1 cellular context compared by ENCODE assay signal in genomic region chr2:8514274-8514662, GRCh38.
TF ChIP-seq lines count a peak whose summit lies in the region.

No MANE protein-coding gene starts in this region.

TF ChIP-seq in H1, 55 proteins besides CTCF, POLR2A, EP300 and RAD21 (continued from another document):
- TF ChIP-seq, protein P1, sequence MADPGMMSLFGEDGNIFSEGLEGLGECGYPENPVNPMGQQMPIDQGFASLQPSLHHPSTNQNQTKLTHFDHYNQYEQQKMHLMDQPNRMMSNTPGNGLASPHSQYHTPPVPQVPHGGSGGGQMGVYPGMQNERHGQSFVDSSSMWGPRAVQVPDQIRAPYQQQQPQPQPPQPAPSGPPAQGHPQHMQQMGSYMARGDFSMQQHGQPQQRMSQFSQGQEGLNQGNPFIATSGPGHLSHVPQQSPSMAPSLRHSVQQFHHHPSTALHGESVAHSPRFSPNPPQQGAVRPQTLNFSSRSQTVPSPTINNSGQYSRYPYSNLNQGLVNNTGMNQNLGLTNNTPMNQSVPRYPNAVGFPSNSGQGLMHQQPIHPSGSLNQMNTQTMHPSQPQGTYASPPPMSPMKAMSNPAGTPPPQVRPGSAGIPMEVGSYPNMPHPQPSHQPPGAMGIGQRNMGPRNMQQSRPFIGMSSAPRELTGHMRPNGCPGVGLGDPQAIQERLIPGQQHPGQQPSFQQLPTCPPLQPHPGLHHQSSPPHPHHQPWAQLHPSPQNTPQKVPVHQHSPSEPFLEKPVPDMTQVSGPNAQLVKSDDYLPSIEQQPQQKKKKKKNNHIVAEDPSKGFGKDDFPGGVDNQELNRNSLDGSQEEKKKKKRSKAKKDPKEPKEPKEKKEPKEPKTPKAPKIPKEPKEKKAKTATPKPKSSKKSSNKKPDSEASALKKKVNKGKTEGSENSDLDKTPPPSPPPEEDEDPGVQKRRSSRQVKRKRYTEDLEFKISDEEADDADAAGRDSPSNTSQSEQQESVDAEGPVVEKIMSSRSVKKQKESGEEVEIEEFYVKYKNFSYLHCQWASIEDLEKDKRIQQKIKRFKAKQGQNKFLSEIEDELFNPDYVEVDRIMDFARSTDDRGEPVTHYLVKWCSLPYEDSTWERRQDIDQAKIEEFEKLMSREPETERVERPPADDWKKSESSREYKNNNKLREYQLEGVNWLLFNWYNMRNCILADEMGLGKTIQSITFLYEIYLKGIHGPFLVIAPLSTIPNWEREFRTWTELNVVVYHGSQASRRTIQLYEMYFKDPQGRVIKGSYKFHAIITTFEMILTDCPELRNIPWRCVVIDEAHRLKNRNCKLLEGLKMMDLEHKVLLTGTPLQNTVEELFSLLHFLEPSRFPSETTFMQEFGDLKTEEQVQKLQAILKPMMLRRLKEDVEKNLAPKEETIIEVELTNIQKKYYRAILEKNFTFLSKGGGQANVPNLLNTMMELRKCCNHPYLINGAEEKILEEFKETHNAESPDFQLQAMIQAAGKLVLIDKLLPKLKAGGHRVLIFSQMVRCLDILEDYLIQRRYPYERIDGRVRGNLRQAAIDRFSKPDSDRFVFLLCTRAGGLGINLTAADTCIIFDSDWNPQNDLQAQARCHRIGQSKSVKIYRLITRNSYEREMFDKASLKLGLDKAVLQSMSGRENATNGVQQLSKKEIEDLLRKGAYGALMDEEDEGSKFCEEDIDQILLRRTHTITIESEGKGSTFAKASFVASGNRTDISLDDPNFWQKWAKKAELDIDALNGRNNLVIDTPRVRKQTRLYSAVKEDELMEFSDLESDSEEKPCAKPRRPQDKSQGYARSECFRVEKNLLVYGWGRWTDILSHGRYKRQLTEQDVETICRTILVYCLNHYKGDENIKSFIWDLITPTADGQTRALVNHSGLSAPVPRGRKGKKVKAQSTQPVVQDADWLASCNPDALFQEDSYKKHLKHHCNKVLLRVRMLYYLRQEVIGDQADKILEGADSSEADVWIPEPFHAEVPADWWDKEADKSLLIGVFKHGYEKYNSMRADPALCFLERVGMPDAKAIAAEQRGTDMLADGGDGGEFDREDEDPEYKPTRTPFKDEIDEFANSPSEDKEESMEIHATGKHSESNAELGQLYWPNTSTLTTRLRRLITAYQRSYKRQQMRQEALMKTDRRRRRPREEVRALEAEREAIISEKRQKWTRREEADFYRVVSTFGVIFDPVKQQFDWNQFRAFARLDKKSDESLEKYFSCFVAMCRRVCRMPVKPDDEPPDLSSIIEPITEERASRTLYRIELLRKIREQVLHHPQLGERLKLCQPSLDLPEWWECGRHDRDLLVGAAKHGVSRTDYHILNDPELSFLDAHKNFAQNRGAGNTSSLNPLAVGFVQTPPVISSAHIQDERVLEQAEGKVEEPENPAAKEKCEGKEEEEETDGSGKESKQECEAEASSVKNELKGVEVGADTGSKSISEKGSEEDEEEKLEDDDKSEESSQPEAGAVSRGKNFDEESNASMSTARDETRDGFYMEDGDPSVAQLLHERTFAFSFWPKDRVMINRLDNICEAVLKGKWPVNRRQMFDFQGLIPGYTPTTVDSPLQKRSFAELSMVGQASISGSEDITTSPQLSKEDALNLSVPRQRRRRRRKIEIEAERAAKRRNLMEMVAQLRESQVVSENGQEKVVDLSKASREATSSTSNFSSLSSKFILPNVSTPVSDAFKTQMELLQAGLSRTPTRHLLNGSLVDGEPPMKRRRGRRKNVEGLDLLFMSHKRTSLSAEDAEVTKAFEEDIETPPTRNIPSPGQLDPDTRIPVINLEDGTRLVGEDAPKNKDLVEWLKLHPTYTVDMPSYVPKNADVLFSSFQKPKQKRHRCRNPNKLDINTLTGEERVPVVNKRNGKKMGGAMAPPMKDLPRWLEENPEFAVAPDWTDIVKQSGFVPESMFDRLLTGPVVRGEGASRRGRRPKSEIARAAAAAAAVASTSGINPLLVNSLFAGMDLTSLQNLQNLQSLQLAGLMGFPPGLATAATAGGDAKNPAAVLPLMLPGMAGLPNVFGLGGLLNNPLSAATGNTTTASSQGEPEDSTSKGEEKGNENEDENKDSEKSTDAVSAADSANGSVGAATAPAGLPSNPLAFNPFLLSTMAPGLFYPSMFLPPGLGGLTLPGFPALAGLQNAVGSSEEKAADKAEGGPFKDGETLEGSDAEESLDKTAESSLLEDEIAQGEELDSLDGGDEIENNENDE (IDR thresholded peaks at IDR 0.05; ENCODE audit: insufficient replicate concordance, low read length): no peak
- TF ChIP-seq RNF2 (IDR thresholded peaks at IDR 0.05; ENCODE audit: borderline replicate concordance, low read depth, low read length, missing control alignments, poor library complexity, severe bottlenecking): no peak
- TF ChIP-seq CBX5 (IDR thresholded peaks at IDR 0.05; ENCODE audit: low read depth, low read length): no peak
- TF ChIP-seq TAF7 (optimal IDR thresholded peaks at IDR 0.05; ENCODE audit: borderline replicate concordance, low read depth, low read length): no peak
- no peak for TF ChIP-seq KDM1A (IDR thresholded peaks at IDR 0.05; ENCODE audit: borderline replicate concordance, low read length)
- TF ChIP-seq SP2 (IDR thresholded peaks at IDR 0.05; ENCODE audit: low read length): no peak
- no peak for TF ChIP-seq SAP30 (IDR thresholded peaks at IDR 0.05; ENCODE audit: insufficient read depth, insufficient replicate concordance, low read length)
- TF ChIP-seq, protein P2, sequence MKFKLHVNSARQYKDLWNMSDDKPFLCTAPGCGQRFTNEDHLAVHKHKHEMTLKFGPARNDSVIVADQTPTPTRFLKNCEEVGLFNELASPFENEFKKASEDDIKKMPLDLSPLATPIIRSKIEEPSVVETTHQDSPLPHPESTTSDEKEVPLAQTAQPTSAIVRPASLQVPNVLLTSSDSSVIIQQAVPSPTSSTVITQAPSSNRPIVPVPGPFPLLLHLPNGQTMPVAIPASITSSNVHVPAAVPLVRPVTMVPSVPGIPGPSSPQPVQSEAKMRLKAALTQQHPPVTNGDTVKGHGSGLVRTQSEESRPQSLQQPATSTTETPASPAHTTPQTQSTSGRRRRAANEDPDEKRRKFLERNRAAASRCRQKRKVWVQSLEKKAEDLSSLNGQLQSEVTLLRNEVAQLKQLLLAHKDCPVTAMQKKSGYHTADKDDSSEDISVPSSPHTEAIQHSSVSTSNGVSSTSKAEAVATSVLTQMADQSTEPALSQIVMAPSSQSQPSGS (IDR thresholded peaks at IDR 0.05; ENCODE audit: low read length): no peak
- no peak for TF ChIP-seq BCL11A (IDR thresholded peaks at IDR 0.05; ENCODE audit: low read depth in 2 of 2, low read length in 2 of 2)
- TF ChIP-seq BACH1 (IDR thresholded peaks at IDR 0.05; ENCODE audit: low read length): no peak
TF ChIP-seq in H1: peak in this region for 0.
